ENCODE assay signal across 13 cellular contexts in genomic region chr1:206000641-206001339, GRCh38. TPM values are rescaled to one million over a fixed set of nuclear protein-coding genes. Genes with fewer than 3 reads are reported as not detected.
DNase-seq lines count a peak whose midpoint lies in the region; ATAC-seq and TF ChIP-seq lines count a peak whose summit lies in the region.
"Had no signal": no experiment of that assay in that cellular context is flagged by ENCODE, and none has a peak within 500 bp of the region (broad histone marks: within the 10 kb centered on the region; RNA-seq: fewer than 3 reads in every experiment).

No MANE protein-coding gene starts in this region.

- no peak for TF ChIP-seq POLR2A in HCT116 (IDR thresholded peaks at IDR 0.05; ENCODE audit: borderline replicate concordance, extremely low read depth, insufficient read depth, insufficient read length)

- H4K20me1 ChIP-seq in HCT116 (ENCODE audit: insufficient read depth): no peaks in the 10 kb centered on the region

- no peak for TF ChIP-seq CTCF in HCT116 (IDR thresholded peaks at IDR 0.05 in 2 of 3, conservative IDR thresholded peaks at IDR 0.05 in 1 of 3; ENCODE audit: borderline replicate concordance in 1 of 3, insufficient read depth in 1 of 3, low read depth in 2 of 3, low read length in 2 of 3)

- peak; percentile 42 for ATAC-seq in HCT116
- ATAC-seq in HG02623 (IDR thresholded peaks at IDR 0.05; ENCODE audit: unreplicated experiment): no peak
- no peak for ATAC-seq in GM18868 (IDR thresholded peaks at IDR 0.05; ENCODE audit: unreplicated experiment)
- ATAC-seq in HG03521 (IDR thresholded peaks at IDR 0.05; ENCODE audit: unreplicated experiment): no peak

- CTCF ChIA-PET in HCT116 (lab: Charles Lee): interaction anchor here (1.1 to 2.2 kb wide), 2 partner anchors 24 to 30 kb away, joined by 5 to 7 read pairs; no protein-coding TSS in a partner anchor

- peak overlapping the region; percentile 91 for H2AFZ ChIP-seq in HCT116 (ENCODE audit: low read depth, low read length, poor library complexity, severe bottlenecking)

- TF ChIP-seq RAD21 in HCT116 (IDR thresholded peaks at IDR 0.05; ENCODE audit: low read depth): no peak

- peaks cover 33 to 47% of the 10 kb centered on the region in 2 experiments for H3K4me1 ChIP-seq in HCT116 (ENCODE audit: control insufficient read depth in 1 of 2, insufficient read depth in 2 of 2, low read length in 2 of 2)
- H3K4me1 ChIP-seq in esophagus (ENCODE audit: control insufficient read depth in 2 of 2, insufficient read depth in 2 of 2, low read length in 1 of 2): peaks cover 0 to 25% of the 10 kb centered on the region in 2 donors

- POLR2A ChIA-PET in HCT116 (lab: Charles Lee): no interaction called here

- H3K79me2 ChIP-seq in HCT116 (ENCODE audit: insufficient read depth, low read length): no peaks in the 10 kb centered on the region

- H3K4me3 ChIP-seq in HCT116 (replicated peaks in 1 of 2; ENCODE audit: low read depth in 1 of 2, low read length in 2 of 2): peak overlapping the region in 1 of 2 experiments; percentile 38; a peak in 2 of 4 replicates
- H3K4me3 ChIP-seq in esophagus (ENCODE audit: low read depth in 1 of 2, low read length in 2 of 2): no peak overlapping the region

- H3K9me2 ChIP-seq in HCT116 (ENCODE audit: insufficient read depth): no peaks in the 10 kb centered on the region

- 53 to 68% methylated on average over 8 of the region's 8 CpGs for WGBS in esophagus, 2 donors

- peak overlapping the region; percentile 23; the same call in 1 of the 2 replicates for H3K9ac ChIP-seq in HCT116 (ENCODE audit: low read length)

- H3K27ac ChIP-seq in HCT116 (ENCODE audit: low read depth, low read length): peak overlapping the region; percentile 50
- H3K27ac ChIP-seq in esophagus (ENCODE audit: low read depth in 2 of 2, low read length in 1 of 2): peak overlapping the region; percentile 60 to 87

- intact Hi-C loops in HCT116 (cut with micrococcal nuclease): no loop called here

- no peaks in the 10 kb centered on the region for H3K36me3 ChIP-seq in HCT116 (ENCODE audit: control insufficient read depth in 1 of 2, insufficient read depth in 2 of 2, low read length in 2 of 2)
- peaks cover 0 to 5% of the 10 kb centered on the region in 2 donors for H3K36me3 ChIP-seq in esophagus (ENCODE audit: control insufficient read depth in 2 of 2, insufficient read depth in 2 of 2, low read length in 1 of 2)
- H3K36me3 ChIP-seq: thoracic aorta had no signal

- RAD21 ChIA-PET in HCT116 (lab: Charles Lee; ENCODE audit: low non-redundant PET in 1 of 2, low total read pairs in 2 of 2, uncharacterized antibody in 2 of 2, unreplicated experiment in 2 of 2): no interaction called here

- no peaks in the 10 kb centered on the region for H3K27me3 ChIP-seq in HCT116 (ENCODE audit: insufficient read depth, low read length)
- no peaks in the 10 kb centered on the region for H3K27me3 ChIP-seq in esophagus (ENCODE audit: control insufficient read depth in 1 of 2, insufficient read depth in 2 of 2, low read length in 2 of 2)

- DNase-seq in HCT116 (ENCODE audit: low read depth, low spot score): peak; percentile 49
- peak; percentile 45 for DNase-seq in RPMI7951 (ENCODE audit: low read depth)
- DNase-seq in stimulated activated CD4-positive, alpha-beta T cell treated with anti-CD3 and anti-CD28 coated beads, Interleukin-2, amount 100 ng/mL, for 48 hours: peak; percentile 22 to 32
- DNase-seq: left ventricle myocardium superior, NCI-H526 had no signal

- H3K9me3 ChIP-seq in HCT116 (ENCODE audit: control insufficient read depth in 1 of 2, insufficient read depth in 1 of 2, low read depth in 1 of 2, low read length in 2 of 2): no peaks in the 10 kb centered on the region
- no peaks in the 10 kb centered on the region for H3K9me3 ChIP-seq in esophagus (ENCODE audit: control insufficient read depth in 2 of 2, insufficient read depth in 1 of 2, low read depth in 1 of 2, low read length in 1 of 2)
- H3K9me3 ChIP-seq: thoracic aorta had no signal

- peak overlapping the region; percentile 78 for H3K4me2 ChIP-seq in HCT116 (ENCODE audit: low read length)

- no TSS peak for BruUV-seq in HCT116 (replicated peaks; lab: Mats Ljungman, UMichigan)

TF ChIP-seq in HCT116, 20 proteins besides CTCF, POLR2A, EP300 and RAD21:
- peak; percentile 56; the same call in 1 of the 2 replicates for TF ChIP-seq JUND (IDR thresholded peaks at IDR 0.05)
- 0 out of 2 replicates have a peak, but pooled peaks have one; percentile 63 for TF ChIP-seq CBX3 (IDR thresholded peaks at IDR 0.05; ENCODE audit: low read depth)
- TF ChIP-seq EZH2 (IDR thresholded peaks at IDR 0.05): no peak
- peak; percentile 37 for TF ChIP-seq TCF7L2 (IDR thresholded peaks at IDR 0.05; ENCODE audit: borderline replicate concordance, extremely low read depth, insufficient read depth, insufficient read length)
- no peak for TF ChIP-seq ELF1 (IDR thresholded peaks at IDR 0.05; ENCODE audit: borderline replicate concordance, low read depth)
- peak; percentile 43; the same call in 1 of the 2 replicates for TF ChIP-seq MAX (IDR thresholded peaks at IDR 0.05)
- peak; percentile 28; the same call in 1 of the 2 replicates for TF ChIP-seq FOSL1 (IDR thresholded peaks at IDR 0.05; ENCODE audit: low read depth)
- peak; percentile 27 for TF ChIP-seq YY1 (IDR thresholded peaks at IDR 0.05; ENCODE audit: extremely low read depth, insufficient replicate concordance, low read depth, low read length)

RNA-seq across cellular contexts. Expression of gene RAB7B, which starts 2.4 kb away (rescaled TPM):
- total RNA-seq in HCT116 (2021; ENCODE audit: unreplicated experiment): 0.22 TPM
- 0.11 and 0.16 TPM in 2 replicates for polyA plus RNA-seq in HCT116 (2012)
- total RNA-seq in RPMI7951 (2014; rRNA removed; shearing (Covaris generic)): 0.96 and 0.98 TPM in 2 replicates
- polyA plus RNA-seq in esophagus: 10 to 100 TPM; 14.1 to 19.4 TPM
- total RNA-seq: T-helper 1 cell treated with Interleukin-12 subunit alpha and Interleukin-12 subunit beta and Interleukin-4 antibody, amounts not matched to agents 30 ng/mL and 1 ng/mL, for 36 hours had no signal
- polyA plus RNA-seq: IgD-negative memory B cell had no signal

RNA-seq across cellular contexts. Expression of gene CTSE, which starts 22.9 kb away (rescaled TPM):
- 0.12 TPM for total RNA-seq in HCT116 (2021; ENCODE audit: unreplicated experiment)
- polyA plus RNA-seq in HCT116 (2012): not detected in 2 replicates
- 0.60 TPM in 1 of 2 replicates, not detected in the other for total RNA-seq in RPMI7951 (2014; rRNA removed; shearing (Covaris generic))
- under 1 TPM; 0.09 to 0.53 TPM for polyA plus RNA-seq in esophagus
- total RNA-seq: posterior vena cava; T-helper 1 cell treated with Interleukin-12 subunit alpha and Interleukin-12 subunit beta and Interleukin-4 antibody, amounts not matched to agents 30 ng/mL and 1 ng/mL, for 36 hours had no signal
- polyA plus RNA-seq: IgD-negative memory B cell had no signal

RNA-seq across cellular contexts. Expression of gene RHEX, which starts 52.2 kb away (rescaled TPM):
- not detected for total RNA-seq in HCT116 (2021; ENCODE audit: unreplicated experiment)
- polyA plus RNA-seq in HCT116 (2012): not detected in 2 replicates
- total RNA-seq in RPMI7951 (2014; rRNA removed; shearing (Covaris generic)): not detected in 2 replicates
- under 1 TPM; 0.37 to 0.81 TPM for polyA plus RNA-seq in esophagus
- total RNA-seq: T-helper 1 cell treated with Interleukin-12 subunit alpha and Interleukin-12 subunit beta and Interleukin-4 antibody, amounts not matched to agents 30 ng/mL and 1 ng/mL, for 36 hours had no signal

RNA-seq across cellular contexts. Expression of gene SLC26A9, which starts 57.5 kb away (rescaled TPM):
- not detected for total RNA-seq in HCT116 (2021; ENCODE audit: unreplicated experiment)
- polyA plus RNA-seq in HCT116 (2012): 0.02 TPM in 1 of 2 replicates, not detected in the other
- under 0.01 TPM in 1 of 2 replicates, not detected in the other for total RNA-seq in RPMI7951 (2014; rRNA removed; shearing (Covaris generic))
- 1 to 10 TPM in 1 of 2 donors, under 1 TPM in 1; 0.96 to 1.5 TPM for polyA plus RNA-seq in esophagus
- total RNA-seq: posterior vena cava; T-helper 1 cell treated with Interleukin-12 subunit alpha and Interleukin-12 subunit beta and Interleukin-4 antibody, amounts not matched to agents 30 ng/mL and 1 ng/mL, for 36 hours had no signal
- polyA plus RNA-seq: IgD-negative memory B cell had no signal
